16 cellular contexts compared by ENCODE assay signal in genomic region chr12:104583311-104583710, GRCh38.
DNase-seq lines count a peak whose midpoint lies in the region; ATAC-seq, FAIRE-seq and TF ChIP-seq lines count a peak whose summit lies in the region.
"Had no signal": no experiment of that assay in that cellular context is flagged by ENCODE, and none has a peak within 500 bp of the region (broad histone marks: within the 10 kb centered on the region; RNA-seq: fewer than 3 reads in every experiment).

No MANE protein-coding gene starts in this region.

- no peak for TF ChIP-seq CTCF in GM12878 (IDR thresholded peaks at IDR 0.05 in 2 of 3, conservative IDR thresholded peaks at IDR 0.05 in 1 of 3; ENCODE audit: control insufficient read depth in 2 of 3, extremely low read depth in 1 of 3, insufficient read depth in 1 of 3, low read depth in 3 of 3, low read length in 3 of 3)

- ATAC-seq in GM19467 (IDR thresholded peaks at IDR 0.05; ENCODE audit: unreplicated experiment) (peak; percentile 39), HG02981 (IDR thresholded peaks at IDR 0.05; ENCODE audit: unreplicated experiment) (peak; percentile 49), GM12878 (peak; percentile 76), HG02884 (IDR thresholded peaks at IDR 0.05; ENCODE audit: unreplicated experiment) (no peak)
- no peak for ATAC-seq in activated CD8-positive, alpha-beta memory T cell treated with anti-CD3 and anti-CD28 coated beads, Interleukin-2, amount 10 ng/mL, durations not matched to agents 7 days and 5 days

- peak overlapping the region; percentile 37; the same call in 1 of the 2 replicates for H3K4me3 ChIP-seq in GM12878
- H3K4me3 ChIP-seq: SJSA1 had no signal

- no peak overlapping the region for H3K27ac Mint-ChIP-seq in activated CD8-positive, alpha-beta memory T cell treated with anti-CD3 and anti-CD28 coated beads, Interleukin-2, amount 10 ng/mL, durations not matched to agents 7 days and 5 days
- H3K27ac Mint-ChIP-seq: CD4-positive, alpha-beta T cell had no signal

- peaks cover 63% of the 10 kb centered on the region for H3K4me1 Mint-ChIP-seq in activated CD8-positive, alpha-beta memory T cell treated with anti-CD3 and anti-CD28 coated beads, Interleukin-2, amount 10 ng/mL, durations not matched to agents 7 days and 5 days

- H2AFZ ChIP-seq in GM12878 (ENCODE audit: control insufficient read depth, low read depth, low read length), result no peak overlapping the region

- H3K9me3 Mint-ChIP-seq in activated CD8-positive, alpha-beta memory T cell treated with anti-CD3 and anti-CD28 coated beads, Interleukin-2, amount 10 ng/mL, durations not matched to agents 7 days and 5 days (ENCODE audit: low read depth), result peaks cover 2% of the 10 kb centered on the region
- H3K9me3 Mint-ChIP-seq: activated naive CD4-positive, alpha-beta T cell treated with anti-CD3 and anti-CD28 coated beads, Interleukin-2, amount 50 U/mL, for 24 hours; CD4-positive, alpha-beta T cell; naive thymus-derived CD4-positive, alpha-beta T cell had no signal

- peaks cover 50% of the 10 kb centered on the region for H3K79me2 ChIP-seq in GM12878 (ENCODE audit: control insufficient read depth, insufficient read depth, low read length)

- H4K20me1 ChIP-seq in GM12878 (ENCODE audit: control insufficient read depth, insufficient read depth), result no peaks in the 10 kb centered on the region

- 0% methylated on average over 4 of the region's 4 CpGs for WGBS in GM12878 (ENCODE audit: insufficient coverage, insufficient replicate concordance, low lambda C conversion rate, missing lambda C conversion rate)

- H3K27me3 ChIP-seq in GM12878 (replicated peaks in 1 of 2; ENCODE audit: control insufficient read depth in 2 of 2, insufficient read depth in 2 of 2, low read length in 1 of 2), result no peaks in the 10 kb centered on the region
- H3K27me3 ChIP-seq: SJSA1 had no signal

- 0 out of 2 replicates have a peak overlapping the region, but pooled peaks have one; percentile 3 for H3K9ac ChIP-seq in GM12878 (ENCODE audit: control insufficient read depth, insufficient read depth, low read length)

- H3K4me1 ChIP-seq in GM12878 (ENCODE audit: control insufficient read depth, insufficient read depth, low read length), result peaks cover 65% of the 10 kb centered on the region

- H3K27ac ChIP-seq in GM12878 (ENCODE audit: control insufficient read depth, insufficient read depth), result peak overlapping the region; percentile 47
- H3K27ac ChIP-seq: SJSA1 had no signal

- BruUV-seq in GM12878 (replicated peaks; lab: Mats Ljungman, UMichigan), result no TSS peak

- peaks cover 0 to 3% of the 10 kb centered on the region in 2 experiments; a peak in 1 of 4 replicates for H3K36me3 ChIP-seq in GM12878 (ENCODE audit: control insufficient read depth in 2 of 2, insufficient read depth in 2 of 2, low read length in 1 of 2)
- H3K36me3 ChIP-seq: SJSA1 had no signal

- TF ChIP-seq POLR2A in GM12892 (IDR thresholded peaks at IDR 0.05; ENCODE audit: low read depth, low read length) (no peak), GM12878 (IDR thresholded peaks at IDR 0.05; ENCODE audit: low read depth, low read length) (no peak)

- H3K36me3 Mint-ChIP-seq in activated CD8-positive, alpha-beta memory T cell treated with anti-CD3 and anti-CD28 coated beads, Interleukin-2, amount 10 ng/mL, durations not matched to agents 7 days and 5 days, result peaks cover 23% of the 10 kb centered on the region

- FAIRE-seq in GM12892 (lab: Jason Lieb, UNC), result peak; percentile 36
- FAIRE-seq in GM12878 (lab: Jason Lieb, UNC), result no peak
- FAIRE-seq: H1, islet of Langerhans had no signal

- RAD21 ChIA-PET in GM12878 (lab: Charles Lee; ENCODE audit: unreplicated experiment), result interaction anchor here (0.9 to 5.0 kb wide), 29 partner anchors 12 to 287 kb away, joined by 3 to 101 read pairs (median 6); partner anchors contain the start of gene CHST11

- in situ Hi-C loops in GM12878 (cut with MboI), result no loop called here

- no peak for TF ChIP-seq EP300 in GM12878 (IDR thresholded peaks at IDR 0.05; ENCODE audit: borderline replicate concordance in 1 of 2, control insufficient read depth in 1 of 2, low read depth in 2 of 2, low read length in 2 of 2)

- H3K27me3 Mint-ChIP-seq in activated CD8-positive, alpha-beta memory T cell treated with anti-CD3 and anti-CD28 coated beads, Interleukin-2, amount 10 ng/mL, durations not matched to agents 7 days and 5 days, result no peaks in the 10 kb centered on the region
- H3K27me3 Mint-ChIP-seq: activated naive CD4-positive, alpha-beta T cell treated with anti-CD3 and anti-CD28 coated beads, Interleukin-2, amount 50 U/mL, for 24 hours; CD4-positive, alpha-beta T cell; naive thymus-derived CD4-positive, alpha-beta T cell had no signal

- CTCF ChIA-PET in GM12878 (lab: Yijun Ruan, JAX), result interaction anchor here (0.7 to 2.2 kb wide), 10 partner anchors 12 to 202 kb away, joined by 3 to 15 read pairs (median 4); no protein-coding TSS in a partner anchor
- CTCF ChIA-PET in activated CD8-positive, alpha-beta memory T cell treated with anti-CD3 and anti-CD28 coated beads, Interleukin-2, amount 10 ng/mL, durations not matched to agents 7 days and 5 days (lab: Charles Lee), result interaction anchor here (0.9 to 1.3 kb wide), 3 partner anchors 11 to 31 kb away, joined by 3 to 4 read pairs (median 4); no protein-coding TSS in a partner anchor

- TF ChIP-seq RAD21 in GM12878 (IDR thresholded peaks at IDR 0.05; ENCODE audit: insufficient read depth, low read depth, low read length), result no peak

- POLR2A ChIA-PET in GM12878 (lab: Charles Lee), result interaction anchor here (0.7 to 2.3 kb wide), 14 partner anchors 12 to 179 kb away, joined by 3 to 18 read pairs (median 4); no protein-coding TSS in a partner anchor

- H3K4me3 Mint-ChIP-seq in activated CD8-positive, alpha-beta memory T cell treated with anti-CD3 and anti-CD28 coated beads, Interleukin-2, amount 10 ng/mL, durations not matched to agents 7 days and 5 days, result no peak overlapping the region
- H3K4me3 Mint-ChIP-seq: activated naive CD4-positive, alpha-beta T cell treated with anti-CD3 and anti-CD28 coated beads, Interleukin-2, amount 50 U/mL, for 24 hours; CD4-positive, alpha-beta T cell had no signal

- intact Hi-C loops in GM12878 (cut with micrococcal nuclease; ENCODE audit: unreplicated experiment), result loop anchor here (2.0 to 5.0 kb wide), 6 partner anchors 15 to 201 kb away; partner anchors contain the start of gene CHST11

- H3K4me2 ChIP-seq in GM12878 (ENCODE audit: control insufficient read depth, insufficient read depth), result peak overlapping the region; percentile 90

- SMC1A ChIA-PET in GM12878 (lab: Charles Lee; ENCODE audit: uncharacterized antibody, unreplicated experiment), result interaction anchor here (0.6 to 3.0 kb wide), 40 partner anchors 10 to 201 kb away, joined by 3 to 51 read pairs (median 5); partner anchors contain the start of gene CHST11

- H3K9me3 ChIP-seq in GM12878 (replicated peaks; ENCODE audit: control insufficient read depth, insufficient read depth, low read length), result no peaks in the 10 kb centered on the region
- H3K9me3 ChIP-seq: SJSA1 had no signal

- DNase-seq in GM12892 (ENCODE audit: insufficient read length) (peak; percentile 44), GM12878 (ENCODE audit: low read depth, low spot score) (no peak), NCI-H2081 (lab: John Stamatoyannopoulos, UW) (no peak), inferior parietal cortex (ENCODE audit: extremely low spot score) (no peak)
- no peak for DNase-seq in activated CD8-positive, alpha-beta memory T cell treated with anti-CD3 and anti-CD28 coated beads, Interleukin-2, amount 10 ng/mL, durations not matched to agents 7 days and 5 days
- DNase-seq: CD4-positive, alpha-beta T cell; NCI-H1105; NCI-H524 treated with DMSO at 0.1 percent for 48 hours had no signal

TF ChIP-seq in GM12878, 131 proteins besides CTCF, POLR2A, EP300 and RAD21 (continues in another document):
- no peak for TF ChIP-seq ZNF274 (IDR thresholded peaks at IDR 0.05; ENCODE audit: insufficient read depth, insufficient read length)
- peak; percentile 16; the same call in 1 of the 2 replicates for TF ChIP-seq CREM (IDR thresholded peaks at IDR 0.05; ENCODE audit: low read depth)
- no peak for TF ChIP-seq NFXL1 (IDR thresholded peaks at IDR 0.05; ENCODE audit: borderline replicate concordance)
- 0 out of 2 replicates have a peak, but pooled peaks have one; percentile 39 for TF ChIP-seq IKZF1 (conservative IDR thresholded peaks at IDR 0.05)
- no peak for TF ChIP-seq E2F4 (IDR thresholded peaks at IDR 0.05; ENCODE audit: low read depth, low read length)
- TF ChIP-seq EGR1 (IDR thresholded peaks at IDR 0.05; ENCODE audit: borderline replicate concordance in 1 of 2, low read depth in 2 of 2, low read length in 2 of 2), result 0 out of 3 replicates have a peak, but pooled peaks of 1 of the 2 experiments have one; percentile 6
- TF ChIP-seq ZSCAN29 (IDR thresholded peaks at IDR 0.05), result no peak
- TF ChIP-seq BCLAF1 (IDR thresholded peaks at IDR 0.05), result no peak
- 0 out of 2 replicates have a peak, but pooled peaks have one; percentile 43 for TF ChIP-seq TCF12 (IDR thresholded peaks at IDR 0.05; ENCODE audit: low read depth, low read length)

Comparison
In these comparisons a context has a peak if more than half of its experiments do, and no peak if none do; other contexts are left out.
1. ATAC-seq: peak in GM19467 (single experiment), HG02981 (single experiment) and GM12878 (single experiment); none in HG02884 (single experiment) and activated CD8-positive, alpha-beta memory T cell treated with anti-CD3 and anti-CD28 coated beads, Interleukin-2, amount 10 ng/mL, durations not matched to agents 7 days and 5 days (single experiment).